ENCODE assay signal across 1 cellular context in the genomic region with DNA sequence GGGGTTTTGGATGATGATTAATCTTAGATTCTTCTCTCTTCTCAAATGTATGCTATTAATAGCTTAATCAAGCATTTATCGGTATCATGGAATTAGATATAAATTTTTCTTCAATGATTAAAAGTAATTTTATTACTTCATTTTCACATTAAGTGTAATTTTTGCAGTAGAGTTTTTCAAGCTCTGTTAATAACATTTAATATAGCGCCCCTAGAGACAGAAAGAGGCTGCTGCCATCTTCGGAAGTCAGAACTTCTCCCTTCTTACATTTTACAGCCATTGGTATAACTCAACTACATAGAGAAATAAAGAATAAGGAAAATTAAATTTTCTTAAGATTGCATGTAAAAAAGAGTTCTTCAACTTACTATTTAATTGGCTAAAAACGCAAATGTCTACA.
TF ChIP-seq lines count a peak whose summit lies in the region.

No MANE protein-coding gene starts in this region.

TF ChIP-seq in H1, 55 proteins besides CTCF, POLR2A, EP300 and RAD21 (continued from another document):
- TF ChIP-seq, protein P1, sequence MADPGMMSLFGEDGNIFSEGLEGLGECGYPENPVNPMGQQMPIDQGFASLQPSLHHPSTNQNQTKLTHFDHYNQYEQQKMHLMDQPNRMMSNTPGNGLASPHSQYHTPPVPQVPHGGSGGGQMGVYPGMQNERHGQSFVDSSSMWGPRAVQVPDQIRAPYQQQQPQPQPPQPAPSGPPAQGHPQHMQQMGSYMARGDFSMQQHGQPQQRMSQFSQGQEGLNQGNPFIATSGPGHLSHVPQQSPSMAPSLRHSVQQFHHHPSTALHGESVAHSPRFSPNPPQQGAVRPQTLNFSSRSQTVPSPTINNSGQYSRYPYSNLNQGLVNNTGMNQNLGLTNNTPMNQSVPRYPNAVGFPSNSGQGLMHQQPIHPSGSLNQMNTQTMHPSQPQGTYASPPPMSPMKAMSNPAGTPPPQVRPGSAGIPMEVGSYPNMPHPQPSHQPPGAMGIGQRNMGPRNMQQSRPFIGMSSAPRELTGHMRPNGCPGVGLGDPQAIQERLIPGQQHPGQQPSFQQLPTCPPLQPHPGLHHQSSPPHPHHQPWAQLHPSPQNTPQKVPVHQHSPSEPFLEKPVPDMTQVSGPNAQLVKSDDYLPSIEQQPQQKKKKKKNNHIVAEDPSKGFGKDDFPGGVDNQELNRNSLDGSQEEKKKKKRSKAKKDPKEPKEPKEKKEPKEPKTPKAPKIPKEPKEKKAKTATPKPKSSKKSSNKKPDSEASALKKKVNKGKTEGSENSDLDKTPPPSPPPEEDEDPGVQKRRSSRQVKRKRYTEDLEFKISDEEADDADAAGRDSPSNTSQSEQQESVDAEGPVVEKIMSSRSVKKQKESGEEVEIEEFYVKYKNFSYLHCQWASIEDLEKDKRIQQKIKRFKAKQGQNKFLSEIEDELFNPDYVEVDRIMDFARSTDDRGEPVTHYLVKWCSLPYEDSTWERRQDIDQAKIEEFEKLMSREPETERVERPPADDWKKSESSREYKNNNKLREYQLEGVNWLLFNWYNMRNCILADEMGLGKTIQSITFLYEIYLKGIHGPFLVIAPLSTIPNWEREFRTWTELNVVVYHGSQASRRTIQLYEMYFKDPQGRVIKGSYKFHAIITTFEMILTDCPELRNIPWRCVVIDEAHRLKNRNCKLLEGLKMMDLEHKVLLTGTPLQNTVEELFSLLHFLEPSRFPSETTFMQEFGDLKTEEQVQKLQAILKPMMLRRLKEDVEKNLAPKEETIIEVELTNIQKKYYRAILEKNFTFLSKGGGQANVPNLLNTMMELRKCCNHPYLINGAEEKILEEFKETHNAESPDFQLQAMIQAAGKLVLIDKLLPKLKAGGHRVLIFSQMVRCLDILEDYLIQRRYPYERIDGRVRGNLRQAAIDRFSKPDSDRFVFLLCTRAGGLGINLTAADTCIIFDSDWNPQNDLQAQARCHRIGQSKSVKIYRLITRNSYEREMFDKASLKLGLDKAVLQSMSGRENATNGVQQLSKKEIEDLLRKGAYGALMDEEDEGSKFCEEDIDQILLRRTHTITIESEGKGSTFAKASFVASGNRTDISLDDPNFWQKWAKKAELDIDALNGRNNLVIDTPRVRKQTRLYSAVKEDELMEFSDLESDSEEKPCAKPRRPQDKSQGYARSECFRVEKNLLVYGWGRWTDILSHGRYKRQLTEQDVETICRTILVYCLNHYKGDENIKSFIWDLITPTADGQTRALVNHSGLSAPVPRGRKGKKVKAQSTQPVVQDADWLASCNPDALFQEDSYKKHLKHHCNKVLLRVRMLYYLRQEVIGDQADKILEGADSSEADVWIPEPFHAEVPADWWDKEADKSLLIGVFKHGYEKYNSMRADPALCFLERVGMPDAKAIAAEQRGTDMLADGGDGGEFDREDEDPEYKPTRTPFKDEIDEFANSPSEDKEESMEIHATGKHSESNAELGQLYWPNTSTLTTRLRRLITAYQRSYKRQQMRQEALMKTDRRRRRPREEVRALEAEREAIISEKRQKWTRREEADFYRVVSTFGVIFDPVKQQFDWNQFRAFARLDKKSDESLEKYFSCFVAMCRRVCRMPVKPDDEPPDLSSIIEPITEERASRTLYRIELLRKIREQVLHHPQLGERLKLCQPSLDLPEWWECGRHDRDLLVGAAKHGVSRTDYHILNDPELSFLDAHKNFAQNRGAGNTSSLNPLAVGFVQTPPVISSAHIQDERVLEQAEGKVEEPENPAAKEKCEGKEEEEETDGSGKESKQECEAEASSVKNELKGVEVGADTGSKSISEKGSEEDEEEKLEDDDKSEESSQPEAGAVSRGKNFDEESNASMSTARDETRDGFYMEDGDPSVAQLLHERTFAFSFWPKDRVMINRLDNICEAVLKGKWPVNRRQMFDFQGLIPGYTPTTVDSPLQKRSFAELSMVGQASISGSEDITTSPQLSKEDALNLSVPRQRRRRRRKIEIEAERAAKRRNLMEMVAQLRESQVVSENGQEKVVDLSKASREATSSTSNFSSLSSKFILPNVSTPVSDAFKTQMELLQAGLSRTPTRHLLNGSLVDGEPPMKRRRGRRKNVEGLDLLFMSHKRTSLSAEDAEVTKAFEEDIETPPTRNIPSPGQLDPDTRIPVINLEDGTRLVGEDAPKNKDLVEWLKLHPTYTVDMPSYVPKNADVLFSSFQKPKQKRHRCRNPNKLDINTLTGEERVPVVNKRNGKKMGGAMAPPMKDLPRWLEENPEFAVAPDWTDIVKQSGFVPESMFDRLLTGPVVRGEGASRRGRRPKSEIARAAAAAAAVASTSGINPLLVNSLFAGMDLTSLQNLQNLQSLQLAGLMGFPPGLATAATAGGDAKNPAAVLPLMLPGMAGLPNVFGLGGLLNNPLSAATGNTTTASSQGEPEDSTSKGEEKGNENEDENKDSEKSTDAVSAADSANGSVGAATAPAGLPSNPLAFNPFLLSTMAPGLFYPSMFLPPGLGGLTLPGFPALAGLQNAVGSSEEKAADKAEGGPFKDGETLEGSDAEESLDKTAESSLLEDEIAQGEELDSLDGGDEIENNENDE (IDR thresholded peaks at IDR 0.05; ENCODE audit: insufficient replicate concordance, low read length): no peak
- no peak for TF ChIP-seq SP2 (IDR thresholded peaks at IDR 0.05; ENCODE audit: low read length)
- no peak for TF ChIP-seq NRF1 (IDR thresholded peaks at IDR 0.05; ENCODE audit: low read depth, low read length)
- TF ChIP-seq MAFK (IDR thresholded peaks at IDR 0.05; ENCODE audit: low read depth, low read length): no peak
- no peak for TF ChIP-seq CBX8 (IDR thresholded peaks at IDR 0.05; ENCODE audit: borderline replicate concordance, low read depth, low read length)
